In genomic region chr12:2793561-2793960, GRCh38 we compare ENCODE assay signal across 12 cellular contexts. TPM values are rescaled to one million over a fixed set of nuclear protein-coding genes. Genes with fewer than 3 reads are reported as not detected.
DNase-seq lines count a peak whose midpoint lies in the region; ATAC-seq and TF ChIP-seq lines count a peak whose summit lies in the region.
"Had no signal": no experiment of that assay in that cellular context is flagged by ENCODE, and none has a peak within 500 bp of the region (broad histone marks: within the 10 kb centered on the region; RNA-seq: fewer than 3 reads in every experiment).

No MANE protein-coding gene starts in this region.

- H2AFZ ChIP-seq in neuronal stem cell (ENCODE audit: low read length): no peak overlapping the region

- H3K4ac ChIP-seq in neuronal stem cell (ENCODE audit: low read length): no peak overlapping the region

- H3K9me3 ChIP-seq in CD4-positive, alpha-beta memory T cell (ENCODE audit: control insufficient read depth in 1 of 2, low read length in 2 of 2): no peaks in the 10 kb centered on the region
- no peaks in the 10 kb centered on the region for H3K9me3 ChIP-seq in HUES6 (ENCODE audit: control insufficient read depth, insufficient read depth, low read depth, low read length)
- H3K9me3 ChIP-seq in neuronal stem cell (replicated peaks in 1 of 2; ENCODE audit: control insufficient read depth in 2 of 2, insufficient read depth in 1 of 2, low read depth in 1 of 2, low read length in 2 of 2): no peaks in the 10 kb centered on the region
- H3K9me3 ChIP-seq: SJCRH30, thyroid gland had no signal

- H2BK15ac ChIP-seq in neuronal stem cell (ENCODE audit: low read length): no peak overlapping the region

- POLR2A ChIA-PET in CD4-positive, alpha-beta memory T cell (lab: Charles Lee; ENCODE audit: partially characterized antibody): interaction anchor here (1.8 to 3.2 kb wide), 2 partner anchors 9 to 103 kb away, joined by 6 to 55 read pairs; no protein-coding TSS in a partner anchor

- H3K18ac ChIP-seq in neuronal stem cell (ENCODE audit: low read length): no peak overlapping the region

- CTCF ChIA-PET in CD4-positive, alpha-beta memory T cell (lab: Charles Lee; ENCODE audit: partially characterized antibody): interaction anchor here (2.0 kb wide), 1 partner anchor 111 kb away, joined by 6 read pairs; no protein-coding TSS in a partner anchor

- DNase-seq in CD4-positive, alpha-beta memory T cell: no peak
- DNase-seq in caudate nucleus (lab: John Stamatoyannopoulos, UW) (no peak), neuronal stem cell (ENCODE audit: low spot score) (no peak), NCI-H774 (lab: John Stamatoyannopoulos, UW) (no peak), brain microvascular endothelial cell (no peak)
- DNase-seq: cortex of kidney, NCI-H1930, SJCRH30 had no signal

- no peak overlapping the region for H2BK5ac ChIP-seq in neuronal stem cell (ENCODE audit: low read length)

- H3K27me3 ChIP-seq in CD4-positive, alpha-beta memory T cell (ENCODE audit: insufficient read depth, low read length): no peaks in the 10 kb centered on the region
- peaks cover 21% of the 10 kb centered on the region for H3K27me3 ChIP-seq in HUES6 (ENCODE audit: control insufficient read depth, insufficient read depth, low read length)
- peaks cover 0 to 7% (median 0%) of the 10 kb centered on the region in 3 experiments for H3K27me3 ChIP-seq in neuronal stem cell (ENCODE audit: control insufficient read depth in 3 of 3, insufficient read depth in 3 of 3, low read depth in 1 of 3, low read length in 3 of 3)
- no peaks in the 10 kb centered on the region for H3K27me3 ChIP-seq in brain microvascular endothelial cell (replicated peaks)
- H3K27me3 ChIP-seq: SJCRH30, thyroid gland had no signal

- no peaks in the 10 kb centered on the region for H3K79me1 ChIP-seq in neuronal stem cell (ENCODE audit: low read depth, low read length)

- no peak overlapping the region for H3K23ac ChIP-seq in neuronal stem cell (ENCODE audit: low read depth, low read length, poor library complexity)

- TF ChIP-seq CTCF in nephron (IDR thresholded peaks at IDR 0.05; ENCODE audit: unreplicated experiment in 3 of 3) (no peak), brain microvascular endothelial cell (IDR thresholded peaks at IDR 0.05; ENCODE audit: low read depth, low read length, missing control alignments) (no peak)

- H3K4me3 Mint-ChIP-seq in CD4-positive, alpha-beta memory T cell: peak overlapping the region; percentile 67 to 90 (median 80)
- peak overlapping the region; percentile 78 to 86 (median 85) for H3K4me3 Mint-ChIP-seq in nephron

- no peak overlapping the region for H4K91ac ChIP-seq in neuronal stem cell (ENCODE audit: low read depth, low read length, poor library complexity)

- H3K36me3 ChIP-seq in CD4-positive, alpha-beta memory T cell (ENCODE audit: insufficient read depth, low read length): peaks cover 8% of the 10 kb centered on the region
- H3K36me3 ChIP-seq in HUES6 (ENCODE audit: control insufficient read depth, insufficient read depth, low read length) (peaks cover 25% of the 10 kb centered on the region), neuronal stem cell (replicated peaks in 1 of 2; ENCODE audit: control insufficient read depth in 2 of 2, insufficient read depth in 2 of 2, low read length in 2 of 2) (peaks cover 15 to 24% of the 10 kb centered on the region in 2 donors), brain microvascular endothelial cell (replicated peaks) (peaks cover 8% of the 10 kb centered on the region)

- no CpG with 5 or more reads among the region's 21 CpGs for WGBS in neuronal stem cell (ENCODE audit: extremely low coverage in 2 of 2, insufficient read length in 2 of 2, insufficient replicate concordance in 1 of 2), 2 donors

- no peak overlapping the region for H2BK12ac ChIP-seq in neuronal stem cell (ENCODE audit: low read length)

- H3K27ac ChIP-seq in CD4-positive, alpha-beta memory T cell (ENCODE audit: low read depth, low read length): no peak overlapping the region
- no peak overlapping the region for H3K27ac ChIP-seq in HUES6 (ENCODE audit: low read depth, low read length)
- peak overlapping the region; percentile 98 for H3K27ac ChIP-seq in caudate nucleus (ENCODE audit: low read depth, low read length)
- no peak overlapping the region for H3K27ac ChIP-seq in neuronal stem cell (replicated peaks; ENCODE audit: low read length)
- H3K27ac ChIP-seq in brain microvascular endothelial cell: no peak overlapping the region
- H3K27ac ChIP-seq: SJCRH30 had no signal

- H3K14ac ChIP-seq in neuronal stem cell (ENCODE audit: low read length): no peak overlapping the region

- intact Hi-C loops in CD4-positive, alpha-beta memory T cell (cut with micrococcal nuclease): loop anchor here (10.0 kb wide), 1 partner anchor 789 kb away; the partner anchor contains the start of gene DCP1B

- in situ Hi-C loops in brain microvascular endothelial cell (cut with HindIII; ENCODE audit: low pct_ligation_motif_present, low sequenced_read_pairs): no loop called here

- no peak overlapping the region for H2BK120ac ChIP-seq in neuronal stem cell (ENCODE audit: low read depth, low read length)

- H3K27ac Mint-ChIP-seq in CD4-positive, alpha-beta memory T cell: peak overlapping the region in 2 of 7 donors; percentile 64 to 65
- H3K27ac Mint-ChIP-seq in nephron: no peak overlapping the region

- H3K4me1 Mint-ChIP-seq in CD4-positive, alpha-beta memory T cell: peaks cover 11 to 36% (median 14%) of the 10 kb centered on the region in 4 donors
- H3K4me1 Mint-ChIP-seq in nephron: peaks cover 13% of the 10 kb centered on the region

- H4K8ac ChIP-seq in neuronal stem cell (ENCODE audit: low read depth, low read length): no peak overlapping the region

- H3K4me3 ChIP-seq in CD4-positive, alpha-beta memory T cell (ENCODE audit: low read length in 2 of 2): no peak overlapping the region
- H3K4me3 ChIP-seq in HUES6 (ENCODE audit: low read depth, low read length) (peak overlapping the region; percentile 77), neuronal stem cell (ENCODE audit: low read length in 2 of 2) (no peak overlapping the region), brain microvascular endothelial cell (ENCODE audit: low read depth, low read length) (no peak overlapping the region)
- H3K4me3 ChIP-seq: SJCRH30 had no signal

- H3K9ac ChIP-seq in HUES6 (ENCODE audit: low read length) (no peak overlapping the region), neuronal stem cell (ENCODE audit: low read depth, low read length, poor library complexity) (no peak overlapping the region)

- H3K4me2 ChIP-seq in neuronal stem cell (ENCODE audit: insufficient read depth, low read length, poor library complexity, severe bottlenecking): no peak overlapping the region

- no peak overlapping the region for H2AK5ac ChIP-seq in neuronal stem cell (ENCODE audit: low read depth, low read length)

- H3K36me3 Mint-ChIP-seq in CD4-positive, alpha-beta memory T cell: peaks cover 13 to 15% of the 10 kb centered on the region in 2 donors
- peaks cover 16% of the 10 kb centered on the region for H3K36me3 Mint-ChIP-seq in nephron (ENCODE audit: low read depth)

- no peaks in the 10 kb centered on the region for H3K9me3 Mint-ChIP-seq in CD4-positive, alpha-beta memory T cell
- no peaks in the 10 kb centered on the region for H3K9me3 Mint-ChIP-seq in nephron

- no peak for ATAC-seq in GM21360 (IDR thresholded peaks at IDR 0.05; ENCODE audit: unreplicated experiment)

- peaks cover 11% of the 10 kb centered on the region for H3K4me1 ChIP-seq in CD4-positive, alpha-beta memory T cell (ENCODE audit: insufficient read depth, low read length)
- H3K4me1 ChIP-seq in HUES6 (ENCODE audit: control insufficient read depth, insufficient read depth, low read length) (peaks cover 8% of the 10 kb centered on the region; the same call in 1 of the 2 replicates), neuronal stem cell (ENCODE audit: control insufficient read depth in 2 of 2, insufficient read depth in 1 of 2, low read depth in 1 of 2, low read length in 2 of 2) (peaks cover 12 to 14% of the 10 kb centered on the region in 2 donors)
- H3K4me1 ChIP-seq: SJCRH30 had no signal

- no peaks in the 10 kb centered on the region for H3K27me3 Mint-ChIP-seq in CD4-positive, alpha-beta memory T cell
- no peaks in the 10 kb centered on the region for H3K27me3 Mint-ChIP-seq in nephron (ENCODE audit: low read depth)

RNA-seq across cellular contexts. Expression of gene FKBP4, which starts 1.2 kb away (rescaled TPM):
- 10 to 100 TPM; 51.3 to 53.3 TPM for total RNA-seq in CD4-positive, alpha-beta memory T cell
- 10 to 100 TPM; 24.9 to 34.9 TPM for polyA plus RNA-seq in CD4-positive, alpha-beta memory T cell
- polyA plus RNA-seq in neuronal stem cell (2013, experiment 1 of 2): 49.0 TPM
- 45.6 TPM for polyA plus RNA-seq in neuronal stem cell (2013, experiment 2 of 2)

RNA-seq across cellular contexts. Expression of gene ITFG2, which starts 18.9 kb away (rescaled TPM):
- 100 to 1,000 TPM; 116 to 133 TPM for total RNA-seq in CD4-positive, alpha-beta memory T cell
- polyA plus RNA-seq in CD4-positive, alpha-beta memory T cell: 10 to 100 TPM; 45.8 to 47.1 TPM
- polyA plus RNA-seq in neuronal stem cell (2013, experiment 1 of 2): 9.9 TPM
- 10.7 TPM for polyA plus RNA-seq in neuronal stem cell (2013, experiment 2 of 2)

RNA-seq across cellular contexts. Expression of gene NRIP2, which starts 41.3 kb away (rescaled TPM):
- total RNA-seq in CD4-positive, alpha-beta memory T cell: not detected
- polyA plus RNA-seq in CD4-positive, alpha-beta memory T cell: 1 to 10 TPM in 1 of 2 donors, under 1 TPM in 1; 0.29 to 2.0 TPM
- polyA plus RNA-seq in neuronal stem cell (2013, experiment 1 of 2): 0.15 TPM
- 0.19 TPM for polyA plus RNA-seq in neuronal stem cell (2013, experiment 2 of 2)
